8 cellular contexts compared by ENCODE assay signal in genomic region chr16:85396879-85397871, GRCh38.
DNase-seq lines count a peak whose midpoint lies in the region; ATAC-seq and TF ChIP-seq lines count a peak whose summit lies in the region.

No MANE protein-coding gene starts in this region.

- H2BK15ac ChIP-seq in mesenchymal stem cell (ENCODE audit: low read depth, poor library complexity, severe bottlenecking) = peak overlapping the region; percentile 38

- H3K79me1 ChIP-seq in mesenchymal stem cell (replicated peaks; ENCODE audit: low read length, poor library complexity, severe bottlenecking) = peaks cover 10% of the 10 kb centered on the region

- peak overlapping the region; percentile 100 for H4K91ac ChIP-seq in mesenchymal stem cell (ENCODE audit: low read length)

- H3K36me3 ChIP-seq in mesenchymal stem cell (ENCODE audit: control insufficient read depth in 1 of 2, insufficient read depth in 2 of 2, low read depth in 1 of 2, low read length in 2 of 2) = peaks cover 0 to 6% of the 10 kb centered on the region in 2 experiments

- H3K27me3 Mint-ChIP-seq in WTC11 (ENCODE audit: low read depth) = no peaks in the 10 kb centered on the region
- H3K27me3 Mint-ChIP-seq in activated T-helper 1 cell treated with anti-CD3 and anti-CD28 coated beads, Interleukin-12 subunit alpha, Interleukin-12 subunit beta, Interleukin-2, Interleukin-4 antibody, amounts not matched to agents 30 ng/mL and 10 ng/mL and 1 ng/mL, durations not matched to agents 14 hours and 24 hours and 36 hours (ENCODE audit: insufficient read depth) = no peaks in the 10 kb centered on the region
- H3K27me3 Mint-ChIP-seq in T-helper 2 cell treated with Interferon-gamma antibody and Interleukin-4, amounts not matched to agents 5 μg/mL and 100 μg/mL, for 36 hours (ENCODE audit: low read depth) = no peaks in the 10 kb centered on the region

- H3K14ac ChIP-seq in mesenchymal stem cell (ENCODE audit: low read length in 2 of 2) = peak overlapping the region in 1 of 2 experiments; percentile 99

- H3K4me3 ChIP-seq in mesenchymal stem cell (ENCODE audit: insufficient read depth in 1 of 2, low read depth in 1 of 2, low read length in 2 of 2) = no peak overlapping the region

- no peak overlapping the region for H2AFZ ChIP-seq in mesenchymal stem cell (ENCODE audit: low read depth, low read length)

- peak overlapping the region; percentile 93 for H3K27ac Mint-ChIP-seq in WTC11
- H3K27ac Mint-ChIP-seq in activated T-helper 1 cell treated with anti-CD3 and anti-CD28 coated beads, Interleukin-12 subunit alpha, Interleukin-12 subunit beta, Interleukin-2, Interleukin-4 antibody, amounts not matched to agents 30 ng/mL and 10 ng/mL and 1 ng/mL, durations not matched to agents 14 hours and 24 hours and 36 hours = no peak overlapping the region
- no peak overlapping the region for H3K27ac Mint-ChIP-seq in T-helper 2 cell treated with Interferon-gamma antibody and Interleukin-4, amounts not matched to agents 5 μg/mL and 100 μg/mL, for 36 hours

- peak overlapping the region; percentile 83 for H2BK120ac ChIP-seq in mesenchymal stem cell (ENCODE audit: low read depth, low read length)

- 70% methylated on average over 25 of the region's 25 CpGs for whole genome bisulfite sequencing in mesenchymal stem cell

- H2BK5ac ChIP-seq in mesenchymal stem cell (ENCODE audit: low read depth, low read length, poor library complexity, severe bottlenecking) = no peak overlapping the region

- peak overlapping the region; percentile 76 to 100 for H3K4ac ChIP-seq in mesenchymal stem cell (ENCODE audit: low read depth in 1 of 2, low read length in 2 of 2)

- H3K4me1 ChIP-seq in mesenchymal stem cell (ENCODE audit: control insufficient read depth, insufficient read depth, low read depth, low read length) = peaks cover 72% of the 10 kb centered on the region

- CTCF ChIA-PET in WTC11 (lab: Charles Lee) = interaction anchor here (0.8 to 14.8 kb wide), 13 partner anchors 19 to 282 kb away, joined by 3 to 229 read pairs (median 6); no protein-coding TSS in a partner anchor

- H3K27me3 ChIP-seq in mesenchymal stem cell (ENCODE audit: control insufficient read depth in 1 of 2, insufficient read depth in 1 of 2, low read length in 2 of 2) = no peaks in the 10 kb centered on the region

- no peaks in the 10 kb centered on the region for H3K9me3 Mint-ChIP-seq in WTC11
- no peaks in the 10 kb centered on the region for H3K9me3 Mint-ChIP-seq in activated T-helper 1 cell treated with anti-CD3 and anti-CD28 coated beads, Interleukin-12 subunit alpha, Interleukin-12 subunit beta, Interleukin-2, Interleukin-4 antibody, amounts not matched to agents 30 ng/mL and 10 ng/mL and 1 ng/mL, durations not matched to agents 14 hours and 24 hours and 36 hours
- H3K9me3 Mint-ChIP-seq in T-helper 2 cell treated with Interferon-gamma antibody and Interleukin-4, amounts not matched to agents 5 μg/mL and 100 μg/mL, for 36 hours = no peaks in the 10 kb centered on the region

- no peak overlapping the region for H3K4me3 Mint-ChIP-seq in WTC11
- H3K4me3 Mint-ChIP-seq in activated T-helper 1 cell treated with anti-CD3 and anti-CD28 coated beads, Interleukin-12 subunit alpha, Interleukin-12 subunit beta, Interleukin-2, Interleukin-4 antibody, amounts not matched to agents 30 ng/mL and 10 ng/mL and 1 ng/mL, durations not matched to agents 14 hours and 24 hours and 36 hours = no peak overlapping the region
- H3K4me3 Mint-ChIP-seq in T-helper 2 cell treated with Interferon-gamma antibody and Interleukin-4, amounts not matched to agents 5 μg/mL and 100 μg/mL, for 36 hours = no peak overlapping the region

- POLR2A ChIA-PET in WTC11 (lab: Charles Lee) = no interaction called here

- H3K36me3 Mint-ChIP-seq in WTC11 = no peaks in the 10 kb centered on the region
- H3K36me3 Mint-ChIP-seq in activated T-helper 1 cell treated with anti-CD3 and anti-CD28 coated beads, Interleukin-12 subunit alpha, Interleukin-12 subunit beta, Interleukin-2, Interleukin-4 antibody, amounts not matched to agents 30 ng/mL and 10 ng/mL and 1 ng/mL, durations not matched to agents 14 hours and 24 hours and 36 hours (ENCODE audit: low read depth) = no peaks in the 10 kb centered on the region
- H3K36me3 Mint-ChIP-seq in T-helper 2 cell treated with Interferon-gamma antibody and Interleukin-4, amounts not matched to agents 5 μg/mL and 100 μg/mL, for 36 hours (ENCODE audit: low read depth) = no peaks in the 10 kb centered on the region

- no peak overlapping the region for H3K27ac ChIP-seq in mesenchymal stem cell (ENCODE audit: low read length, poor library complexity, severe bottlenecking)

- H2BK12ac ChIP-seq in mesenchymal stem cell (ENCODE audit: low read length in 2 of 2) = peak overlapping the region; percentile 100

- H3K9ac ChIP-seq in mesenchymal stem cell (ENCODE audit: low read length) = peak overlapping the region; percentile 69

- DNase-seq in COR-L47 (lab: John Stamatoyannopoulos, UW) = peak; percentile 81
- peak; percentile 32 for DNase-seq in WTC11 (ENCODE audit: low spot score)
- peak; percentile 41 for DNase-seq in mesenchymal stem cell
- DNase-seq in HCEC 1CT = no peak
- DNase-seq in activated T-helper 1 cell treated with anti-CD3 and anti-CD28 coated beads, Interleukin-12 subunit alpha, Interleukin-12 subunit beta, Interleukin-2, Interleukin-4 antibody, amounts not matched to agents 30 ng/mL and 10 ng/mL and 1 ng/mL, durations not matched to agents 14 hours and 24 hours and 36 hours (ENCODE audit: low spot score) = no peak
- no peak for DNase-seq in T-helper 2 cell treated with Interferon-gamma antibody and Interleukin-4, amounts not matched to agents 5 μg/mL and 100 μg/mL, for 36 hours (ENCODE audit: low spot score)

- peak overlapping the region; percentile 98 to 100 for H3K18ac ChIP-seq in mesenchymal stem cell (ENCODE audit: low read depth in 1 of 2, low read length in 2 of 2)

- H3K4me1 Mint-ChIP-seq in WTC11 = peaks cover 48% of the 10 kb centered on the region
- H3K4me1 Mint-ChIP-seq in activated T-helper 1 cell treated with anti-CD3 and anti-CD28 coated beads, Interleukin-12 subunit alpha, Interleukin-12 subunit beta, Interleukin-2, Interleukin-4 antibody, amounts not matched to agents 30 ng/mL and 10 ng/mL and 1 ng/mL, durations not matched to agents 14 hours and 24 hours and 36 hours (ENCODE audit: low read depth) = no peaks in the 10 kb centered on the region
- H3K4me1 Mint-ChIP-seq in T-helper 2 cell treated with Interferon-gamma antibody and Interleukin-4, amounts not matched to agents 5 μg/mL and 100 μg/mL, for 36 hours (ENCODE audit: low read depth) = no peaks in the 10 kb centered on the region

- H4K8ac ChIP-seq in mesenchymal stem cell (ENCODE audit: low read length) = peak overlapping the region; percentile 98

- intact Hi-C loops in activated T-helper 1 cell treated with anti-CD3 and anti-CD28 coated beads, Interleukin-12 subunit alpha, Interleukin-12 subunit beta, Interleukin-2, Interleukin-4 antibody, amounts not matched to agents 30 ng/mL and 10 ng/mL and 1 ng/mL, durations not matched to agents 14 hours and 24 hours and 36 hours (cut with micrococcal nuclease) = no loop called here

- peak overlapping the region in 1 of 2 experiments; percentile 57 for H3K23ac ChIP-seq in mesenchymal stem cell (ENCODE audit: low read length in 2 of 2)

- H3K4me2 ChIP-seq in mesenchymal stem cell (ENCODE audit: low read length, poor library complexity, severe bottlenecking) = no peak overlapping the region

- ATAC-seq in GM19463 (IDR thresholded peaks at IDR 0.05; ENCODE audit: unreplicated experiment) (peak; percentile 67), WTC11 (no peak), GM21737 (IDR thresholded peaks at IDR 0.05; ENCODE audit: unreplicated experiment) (no peak)

- peak overlapping the region; percentile 42 for H2AK5ac ChIP-seq in mesenchymal stem cell (ENCODE audit: low read length, severe bottlenecking)

- no peaks in the 10 kb centered on the region for H3K9me3 ChIP-seq in mesenchymal stem cell (ENCODE audit: control insufficient read depth, low read length)

- no peak for TF ChIP-seq CTCF in WTC11 (IDR thresholded peaks at IDR 0.05)

TF ChIP-seq in WTC11, 78 proteins besides CTCF, POLR2A, EP300 and RAD21:
- TF ChIP-seq HMGXB4 (CRISPR knock-in tag; IDR thresholded peaks at IDR 0.05) (peak; percentile 24; the same call in 1 of the 2 replicates), ZNF671 (CRISPR knock-in tag; IDR thresholded peaks at IDR 0.05) (no peak), ZNF423 (CRISPR knock-in tag; IDR thresholded peaks at IDR 0.05) (peak; percentile 78)

Comparison
In these comparisons a context has a peak if more than half of its experiments do, and no peak if none do; other contexts are left out.
1. DNase-seq: peak in COR-L47 (single experiment), WTC11 (single experiment) and mesenchymal stem cell (single experiment); none in HCEC 1CT (single experiment), activated T-helper 1 cell treated with anti-CD3 and anti-CD28 coated beads, Interleukin-12 subunit alpha, Interleukin-12 subunit beta, Interleukin-2, Interleukin-4 antibody, amounts not matched to agents 30 ng/mL and 10 ng/mL and 1 ng/mL, durations not matched to agents 14 hours and 24 hours and 36 hours (single experiment) and T-helper 2 cell treated with Interferon-gamma antibody and Interleukin-4, amounts not matched to agents 5 μg/mL and 100 μg/mL, for 36 hours (single experiment).